1 cellular context compared by ENCODE assay signal in genomic region chr12:131688131-131688844, GRCh38.
TF ChIP-seq lines count a peak whose summit lies in the region.

No MANE protein-coding gene starts in this region.

TF ChIP-seq in IMR-90, 13 proteins besides CTCF, POLR2A, EP300 and RAD21 (continued from another document):
- TF ChIP-seq MAFK (IDR thresholded peaks at IDR 0.05; ENCODE audit: low read depth, low read length) (no peak), CHD1 (IDR thresholded peaks at IDR 0.05; ENCODE audit: low read depth, low read length) (no peak)
